Comparison of ENCODE assay signal across 22 cellular contexts in the genomic region with DNA sequence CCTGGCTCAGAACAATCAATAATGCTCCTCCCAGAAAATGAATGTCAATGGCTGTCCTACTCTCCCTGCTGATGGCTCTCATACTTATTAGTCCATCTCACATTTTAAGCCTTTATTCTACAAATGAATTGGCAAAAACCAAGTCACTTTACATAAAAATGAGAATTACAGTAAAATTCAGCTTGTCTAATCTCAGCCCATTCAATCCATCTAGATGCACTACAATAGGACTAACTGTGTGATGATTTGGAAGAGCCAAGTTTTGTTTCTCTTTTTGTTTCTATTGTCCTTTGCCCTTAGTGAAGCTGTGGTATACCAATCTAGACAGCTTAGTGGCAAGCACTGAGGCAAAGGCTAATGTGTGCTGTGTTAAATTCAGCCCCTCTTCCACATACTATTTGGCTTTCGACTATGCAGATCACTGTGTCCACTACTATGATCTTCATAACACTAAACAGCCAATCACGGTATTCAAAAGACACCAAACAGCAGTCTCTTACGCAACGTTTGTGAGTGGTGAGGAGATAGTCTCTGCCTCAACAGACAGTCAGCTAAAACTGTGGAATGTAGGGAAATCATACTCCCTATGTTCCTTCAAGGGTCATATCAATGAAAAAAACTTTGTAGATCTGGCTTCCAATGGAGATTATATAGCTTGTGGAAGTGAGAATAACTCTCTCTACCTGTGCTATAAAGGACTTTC.
"Had no signal": no experiment of that assay in that cellular context is flagged by ENCODE, and none has a peak within 500 bp of the region (broad histone marks: within the 10 kb centered on the region; RNA-seq: fewer than 3 reads in every experiment).

No MANE protein-coding gene starts in this region.

- H3K36me3 ChIP-seq: ovary, tibial artery, upper lobe of left lung, uterus had no signal

- H3K36me3 Mint-ChIP-seq: naive thymus-derived CD4-positive, alpha-beta T cell; stimulated activated effector memory CD8-positive, alpha-beta T cell treated with anti-CD3 and anti-CD28 coated beads, Interleukin-12 subunit alpha, Interleukin-12 subunit beta, amount 100 ng/mL, for 72 hours had no signal

- H3K4me3 Mint-ChIP-seq: endodermal cell; naive thymus-derived CD4-positive, alpha-beta T cell; nephron progenitor cell; stimulated activated effector memory CD8-positive, alpha-beta T cell treated with anti-CD3 and anti-CD28 coated beads, Interleukin-12 subunit alpha, Interleukin-12 subunit beta, amount 100 ng/mL, for 72 hours; stimulated activated naive CD8-positive, alpha-beta T cell treated with anti-CD3 and anti-CD28 coated beads, Interleukin-15, Interleukin-2, amounts not matched to agents 100 ng/mL and 50 ng/mL, for 24 hours had no signal

- ATAC-seq: naive thymus-derived CD4-positive, alpha-beta T cell; right cardiac atrium; stimulated activated effector memory CD8-positive, alpha-beta T cell treated with anti-CD3 and anti-CD28 coated beads, Interleukin-12 subunit alpha, Interleukin-12 subunit beta, amount 100 ng/mL, for 72 hours had no signal

- H3K9me3 Mint-ChIP-seq: endodermal cell, nephron progenitor cell had no signal

- H2AFZ ChIP-seq: hepatocyte had no signal

- H3K4me3 ChIP-seq: coronary artery, hepatocyte, ovary, tibial artery, upper lobe of left lung, uterus had no signal

- H3K79me2 ChIP-seq: hepatocyte had no signal

- H3K27ac Mint-ChIP-seq: endodermal cell; naive thymus-derived CD4-positive, alpha-beta T cell; nephron progenitor cell; progenitor cell of endocrine pancreas; stimulated activated effector memory CD8-positive, alpha-beta T cell treated with anti-CD3 and anti-CD28 coated beads, Interleukin-12 subunit alpha, Interleukin-12 subunit beta, amount 100 ng/mL, for 72 hours; stimulated activated naive CD8-positive, alpha-beta T cell treated with anti-CD3 and anti-CD28 coated beads, Interleukin-15, Interleukin-2, amounts not matched to agents 100 ng/mL and 50 ng/mL, for 24 hours had no signal

- H3K4me2 ChIP-seq: hepatocyte had no signal

- H3K27me3 ChIP-seq: hepatocyte, ovary, tibial artery, upper lobe of left lung, uterus had no signal

- H3K4me1 ChIP-seq: uterus had no signal

- FAIRE-seq: endothelial cell of umbilical vein, islet of Langerhans had no signal

- H3K9me3 ChIP-seq: ovary, tibial artery, upper lobe of left lung, uterus had no signal

- H3K4me1 Mint-ChIP-seq: naive thymus-derived CD4-positive, alpha-beta T cell; stimulated activated effector memory CD8-positive, alpha-beta T cell treated with anti-CD3 and anti-CD28 coated beads, Interleukin-12 subunit alpha, Interleukin-12 subunit beta, amount 100 ng/mL, for 72 hours had no signal

- H3K27ac ChIP-seq: coronary artery, hepatocyte, ovary, tibial artery, upper lobe of left lung, uterus had no signal

- H3K27me3 Mint-ChIP-seq: progenitor cell of endocrine pancreas had no signal

- DNase-seq: effector CD4-positive, alpha-beta T cell; endodermal cell; erythroblast; head of caudate nucleus; kidney glomerular epithelial cell; naive thymus-derived CD4-positive, alpha-beta T cell; nephron progenitor cell; nucleus accumbens; ovary; right cardiac atrium; stimulated activated CD4-positive, alpha-beta T cell treated with anti-CD3 and anti-CD28 coated beads, Interleukin-4, amount 100 ng/mL, for 1 hour; stimulated activated CD8-positive, alpha-beta memory T cell treated with anti-CD3 and anti-CD28 coated beads, Interleukin-4, amount 100 ng/mL, for 48 hours; tibial artery; upper lobe of left lung; uterus had no signal
